Comparison of ENCODE assay signal across 10 cellular contexts in the genomic region with DNA sequence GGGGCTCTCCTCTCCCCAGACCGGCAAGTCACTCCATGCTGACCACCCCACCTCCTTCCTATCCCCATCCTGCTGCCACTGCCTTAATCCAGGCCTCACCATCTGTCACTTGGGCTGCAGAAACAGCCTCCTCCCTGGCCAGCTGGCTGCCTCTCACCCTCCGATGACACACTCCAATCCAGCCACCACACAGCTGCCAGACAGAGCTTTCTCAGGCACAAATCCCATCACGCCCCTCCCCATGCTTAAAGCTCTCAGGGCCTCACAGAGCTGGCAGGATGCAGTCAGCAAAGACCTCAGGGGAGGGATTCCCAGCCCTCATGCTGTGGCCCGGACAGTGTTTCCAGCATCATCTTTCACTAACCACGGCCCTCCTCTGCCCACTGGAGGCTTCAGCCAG. TPM values are rescaled to one million over a fixed set of nuclear protein-coding genes. Genes with fewer than 3 reads are reported as not detected.
DNase-seq lines count a peak whose midpoint lies in the region; ATAC-seq and TF ChIP-seq lines count a peak whose summit lies in the region.
"Had no signal": no experiment of that assay in that cellular context is flagged by ENCODE, and none has a peak within 500 bp of the region (broad histone marks: within the 10 kb centered on the region; RNA-seq: fewer than 3 reads in every experiment).

No MANE protein-coding gene starts in this region.

- no peak overlapping the region for H3K4me2 ChIP-seq in PC-3 (ENCODE audit: low read length)

- H3K27ac ChIP-seq in body of pancreas (no peak overlapping the region), PC-3 (ENCODE audit: low read length) (no peak overlapping the region)

- POLR2A ChIA-PET in PC-3 (lab: Charles Lee; ENCODE audit: unreplicated experiment), result no interaction called here

- intact Hi-C loops in body of pancreas (cut with DNase I) (no loop called here), PC-3 (cut with micrococcal nuclease) (no loop called here)

- H3K36me3 ChIP-seq in body of pancreas (replicated peaks in 1 of 2; ENCODE audit: insufficient read depth in 1 of 2, low read depth in 2 of 2) (no peaks in the 10 kb centered on the region), PC-3 (ENCODE audit: low read depth, low read length) (peaks cover under 1% of the 10 kb centered on the region)

- H3K27me3 ChIP-seq in body of pancreas, result no peaks in the 10 kb centered on the region
- no peaks in the 10 kb centered on the region for H3K27me3 ChIP-seq in PC-3 (ENCODE audit: low read length)

- H4K20me1 ChIP-seq in PC-3 (ENCODE audit: low read length), result no peaks in the 10 kb centered on the region

- H3K9me2 ChIP-seq in PC-3 (replicated peaks; ENCODE audit: low read length), result no peaks in the 10 kb centered on the region

- H3K4me1 ChIP-seq in body of pancreas (no peaks in the 10 kb centered on the region), PC-3 (ENCODE audit: insufficient read depth, low read length) (no peaks in the 10 kb centered on the region)

- H3K9me3 ChIP-seq in body of pancreas (no peaks in the 10 kb centered on the region), PC-3 (ENCODE audit: low read length) (no peaks in the 10 kb centered on the region)

- H3F3A ChIP-seq in PC-3 (ENCODE audit: low read length, unreplicated experiment), result no peaks in the 10 kb centered on the region

- CTCF ChIA-PET in PC-3 (lab: Charles Lee), result no interaction called here

- DNase-seq in AG10803 (ENCODE audit: low read depth) (peak; percentile 82), NCI-H1694 (lab: John Stamatoyannopoulos, UW) (peak; percentile 87), body of pancreas (peak in 3 of 4 donors; percentile 35 to 62 (median 40)), hepatic stellate cell (ENCODE audit: low spot score) (peak; percentile 72), T-helper 9 cell (no peak), PC-3 (no peak)
- DNase-seq: activated naive CD4-positive, alpha-beta T cell treated with anti-CD3 and anti-CD28 coated beads, Interleukin-2, amount 10 ng/mL, durations not matched to agents 7 days and 5 days had no signal

- peak; percentile 7; the same call in 1 of the 2 replicates for TF ChIP-seq CTCF in AG10803 (conservative IDR thresholded peaks at IDR 0.05; ENCODE audit: low read length)
- no peak for TF ChIP-seq CTCF in body of pancreas (IDR thresholded peaks at IDR 0.05)
- TF ChIP-seq CTCF in PC-3 (conservative IDR thresholded peaks at IDR 0.05; ENCODE audit: low read depth, low read length), result no peak

- peak; percentile 33 for ATAC-seq in body of pancreas
- no peak for ATAC-seq in GM18868 (IDR thresholded peaks at IDR 0.05; ENCODE audit: unreplicated experiment)
- ATAC-seq in GM19023 (IDR thresholded peaks at IDR 0.05; ENCODE audit: unreplicated experiment), result no peak
- no peak for ATAC-seq in PC-3

- no TSS peak for BruUV-seq in PC-3 (replicated peaks; lab: Mats Ljungman, UMichigan)

- no peak overlapping the region for H3K4me3 ChIP-seq in AG10803 (ENCODE audit: low read length)
- H3K4me3 ChIP-seq in body of pancreas, result no peak overlapping the region
- no peak overlapping the region for H3K4me3 ChIP-seq in PC-3 (ENCODE audit: low read length)
- H3K4me3 ChIP-seq: skin epidermis had no signal

- H3K9ac ChIP-seq in PC-3 (ENCODE audit: low read length), result no peak overlapping the region

- no peak overlapping the region for H2AFZ ChIP-seq in PC-3 (ENCODE audit: low read length)

- TF ChIP-seq POLR2A in body of pancreas (IDR thresholded peaks at IDR 0.05), result no peak

- no peaks in the 10 kb centered on the region for H3K79me2 ChIP-seq in PC-3 (ENCODE audit: low read length)

- WGBS in body of pancreas, 2 donors, result 81 to 86% methylated on average over 4 to 5 of the region's 5 CpGs

RNA-seq across cellular contexts. Expression of a gene that starts 13.7 kb away (rescaled TPM):
- total RNA-seq in body of pancreas, result 1 to 10 TPM; 9.2 to 9.3 TPM
- 10.1 and 12.4 TPM in 2 replicates for total RNA-seq in PC-3 (2014; rRNA removed)

RNA-seq across cellular contexts. Expression of a gene that starts 33.1 kb away (rescaled TPM):
- total RNA-seq in body of pancreas, result 10 to 100 TPM; 23.4 to 34.2 TPM
- 17.3 and 21.0 TPM in 2 replicates for total RNA-seq in PC-3 (2014; rRNA removed)

RNA-seq across cellular contexts. Expression of a gene that starts 37.1 kb away (rescaled TPM):
- total RNA-seq in body of pancreas (10 to 100 TPM; 39.2 to 45.4 TPM), PC-3 (2014; rRNA removed) (not detected in 2 replicates)

Comparison
In these comparisons a context has a peak if more than half of its experiments do, and no peak if none do; other contexts are left out.
1. DNase-seq: peak in AG10803 (single experiment), NCI-H1694 (single experiment), body of pancreas (3 of 4) and hepatic stellate cell (single experiment); none in T-helper 9 cell (single experiment) and PC-3 (single experiment).
2. RNA of a gene that starts 37.1 kb away (total RNA-seq): 39.2 to 45.4 TPM in body of pancreas; not detected in PC-3; every median in the first group is over 10 times any median in the second.